Comparison of ENCODE assay signal across 29 cellular contexts in genomic region chr17:49583226-49583625, GRCh38. TPM values are rescaled to one million over a fixed set of nuclear protein-coding genes. Genes with fewer than 3 reads are reported as not detected.
"Had no signal": no experiment of that assay in that cellular context is flagged by ENCODE, and none has a peak within 500 bp of the region (broad histone marks: within the 10 kb centered on the region; RNA-seq: fewer than 3 reads in every experiment).

No MANE protein-coding gene starts in this region.

- ATAC-seq: activated CD4-positive, CD25-positive, alpha-beta regulatory T cell treated with anti-CD3 and anti-CD28 coated beads, Interleukin-2, amount 50 U/mL, for 24 hours; activated CD8-positive, alpha-beta T cell treated with anti-CD3 and anti-CD28 coated beads for 36 hours; activated T-cell treated with anti-CD3 and anti-CD28 coated beads, Interleukin-2, amount 50 U/mL, for 72 hours; body of pancreas had no signal

- H3K36me3 Mint-ChIP-seq: activated naive CD8-positive, alpha-beta T cell treated with anti-CD3 and anti-CD28 coated beads, Interleukin-2, amount 10 ng/mL, durations not matched to agents 7 days and 5 days had no signal

- H3K4me1 ChIP-seq: adrenal gland, body of pancreas, Peyer's patch had no signal

- H3K27me3 ChIP-seq: adrenal gland, Peyer's patch had no signal

- H3K9ac ChIP-seq: KMS-11 had no signal

- H3K9me3 ChIP-seq: adrenal gland, body of pancreas, Peyer's patch had no signal

- H3K9me3 Mint-ChIP-seq: activated CD8-positive, alpha-beta T cell treated with anti-CD3 and anti-CD28 coated beads for 36 hours; activated naive CD8-positive, alpha-beta T cell treated with anti-CD3 and anti-CD28 coated beads, Interleukin-2, amount 10 ng/mL, durations not matched to agents 7 days and 5 days; activated T-cell treated with anti-CD3 and anti-CD28 coated beads, Interleukin-2, amount 50 U/mL, for 72 hours; activated T-helper 2 cell treated with anti-CD3 and anti-CD28 coated beads, Interferon-gamma antibody, Interleukin-2, Interleukin-4, amounts not matched to agents 10 μg/mL and 5 μg/mL and 100 μg/mL, durations not matched to agents 14 hours and 24 hours and 36 hours; T-helper 2 cell treated with Interferon-gamma antibody and Interleukin-4, amounts not matched to agents 5 μg/mL and 100 μg/mL, for 36 hours had no signal

- H3K4me3 ChIP-seq: adrenal gland, body of pancreas, Peyer's patch, SK-N-MC had no signal

- H3K36me3 ChIP-seq: adrenal gland, Peyer's patch had no signal

- H3K27ac Mint-ChIP-seq: activated CD8-positive, alpha-beta T cell treated with anti-CD3 and anti-CD28 coated beads for 36 hours; activated naive CD8-positive, alpha-beta T cell treated with anti-CD3 and anti-CD28 coated beads, Interleukin-2, amount 10 ng/mL, durations not matched to agents 7 days and 5 days; activated T-cell treated with anti-CD3 and anti-CD28 coated beads, Interleukin-2, amount 50 U/mL, for 72 hours; activated T-helper 2 cell treated with anti-CD3 and anti-CD28 coated beads, Interferon-gamma antibody, Interleukin-2, Interleukin-4, amounts not matched to agents 10 μg/mL and 5 μg/mL and 100 μg/mL, durations not matched to agents 14 hours and 24 hours and 36 hours; T-helper 2 cell treated with Interferon-gamma antibody and Interleukin-4, amounts not matched to agents 5 μg/mL and 100 μg/mL, for 36 hours had no signal

- H3K27ac ChIP-seq: adrenal gland, body of pancreas, KMS-11, Peyer's patch, SK-N-MC had no signal

- H3K4me3 Mint-ChIP-seq: activated CD8-positive, alpha-beta T cell treated with anti-CD3 and anti-CD28 coated beads for 36 hours; activated naive CD8-positive, alpha-beta T cell treated with anti-CD3 and anti-CD28 coated beads, Interleukin-2, amount 10 ng/mL, durations not matched to agents 7 days and 5 days; activated T-cell treated with anti-CD3 and anti-CD28 coated beads, Interleukin-2, amount 50 U/mL, for 72 hours; T-helper 2 cell treated with Interferon-gamma antibody and Interleukin-4, amounts not matched to agents 5 μg/mL and 100 μg/mL, for 36 hours had no signal

- H3K4me2 ChIP-seq: KMS-11 had no signal

- DNase-seq: activated CD4-positive, alpha-beta T cell treated with anti-CD3 and anti-CD28 coated beads for 4 hours; activated CD8-positive, alpha-beta memory T cell treated with anti-CD3 and anti-CD28 coated beads, Interleukin-2, amount 50 U/mL, for 4 hours; activated CD8-positive, alpha-beta T cell treated with anti-CD3 and anti-CD28 coated beads for 36 hours; activated naive CD4-positive, alpha-beta T cell treated with anti-CD3 and anti-CD28 coated beads, Interleukin-2, amount 50 U/mL, for 16 hours; activated naive CD8-positive, alpha-beta T cell treated with anti-CD3 and anti-CD28 coated beads, Interleukin-2, amount 10 ng/mL, durations not matched to agents 7 days and 5 days; activated T-cell treated with anti-CD3 and anti-CD28 coated beads, Interleukin-2, amount 50 U/mL, for 72 hours; anterior cingulate cortex; body of pancreas; central memory CD4-positive, alpha-beta T cell; NCI-H1092; NCI-H1417 treated with DMSO at 0.1 percent for 48 hours; NCI-H1694; NCI-H2029 treated with DMSO at 0.1 percent for 48 hours; NCI-H345; NCI-H510A; NCI-H526 treated with DMSO at 0.1 percent for 48 hours; NCI-H82; OCI-M1; Peyer's patch; SW 1271 had no signal

RNA-seq across cellular contexts. Expression of gene NXPH3, which starts 7.6 kb away (rescaled TPM):
- total RNA-seq: bronchial epithelial cell; MCF 10A; T-helper 1 cell treated with Interleukin-12 subunit alpha and Interleukin-12 subunit beta and Interleukin-4 antibody, amounts not matched to agents 30 ng/mL and 1 ng/mL, for 36 hours had no signal
